ENCODE assay signal across 5 cellular contexts in the genomic region with DNA sequence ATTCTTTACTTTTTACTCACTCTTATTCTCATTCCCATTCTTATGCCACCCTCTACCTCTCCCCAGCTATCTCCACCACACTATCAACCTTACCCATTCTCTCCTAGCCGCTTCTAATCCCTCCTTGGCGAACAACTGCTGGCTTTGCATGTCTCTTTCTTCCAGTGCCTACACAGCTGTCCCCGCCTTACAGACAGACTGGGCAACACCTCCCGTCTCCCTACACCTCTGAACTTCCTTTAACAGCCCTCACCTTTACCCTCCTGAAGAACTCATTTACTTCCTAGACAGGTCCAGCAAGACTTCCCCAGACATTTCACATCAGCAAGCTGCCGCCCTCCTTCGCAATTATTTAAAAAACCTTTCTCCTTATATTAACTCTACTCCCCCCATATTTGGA.
DNase-seq lines count a peak whose midpoint lies in the region; ATAC-seq, FAIRE-seq and TF ChIP-seq lines count a peak whose summit lies in the region.
"Not testable (repeated sequence)": the region's sequence is repeated elsewhere in the genome, so short reads cannot be mapped to it uniquely, and the experiment has no call there.

No MANE protein-coding gene starts in this region.

- not testable (repeated sequence) for FAIRE-seq in small intestine (lab: Jason Lieb, UNC)

- not testable (repeated sequence) for H3K9me3 ChIP-seq in Peyer's patch; colonic mucosa; small intestine (ENCODE audit: control insufficient read depth, low read depth); transverse colon

- H3K27ac ChIP-seq in Peyer's patch (peak overlapping the region in 3 of 4 donors; percentile 35 to 60 (median 36)), colonic mucosa (peak overlapping the region; percentile 9), small intestine (ENCODE audit: low read depth in 1 of 2, low read length in 1 of 2) (peak overlapping the region in 1 of 2 donors; percentile 11), transverse colon (peak overlapping the region in 3 of 4 donors; percentile 2 to 53 (median 52))

- H3K4me1 ChIP-seq in Peyer's patch; colonic mucosa; small intestine (ENCODE audit: control insufficient read depth in 2 of 2, insufficient read depth in 1 of 2, low read depth in 1 of 2, low read length in 1 of 2): not testable (repeated sequence)
- H3K4me1 ChIP-seq in transverse colon = peaks cover 0 to 20% (median 10%) of the 10 kb centered on the region in 4 donors

- not testable (repeated sequence) for TF ChIP-seq EP300 in transverse colon (IDR thresholded peaks at IDR 0.05; ENCODE audit: low read depth)

- intact Hi-C loops in colonic mucosa (cut with DNase I); left colon (cut with DNase I, micrococcal nuclease); transverse colon (cut with DNase I; ENCODE audit: low total_unique reads): not testable (repeated sequence)

- TF ChIP-seq POLR2A in Peyer's patch (IDR thresholded peaks at IDR 0.05) = peak; percentile 31 to 47
- peak; percentile 55 for TF ChIP-seq POLR2A in transverse colon (IDR thresholded peaks at IDR 0.05)

- not testable (repeated sequence) for H3K9ac ChIP-seq in colonic mucosa (ENCODE audit: low read depth in 2 of 2, low read length in 2 of 2)

- 20 to 63% (median 35%) methylated on average over 6 of the region's 6 CpGs for WGBS in small intestine, 3 donors
- 48 to 56% methylated on average over 5 to 6 of the region's 6 CpGs for WGBS in transverse colon (ENCODE audit: low coverage in 1 of 2), 2 donors

- H3K27me3 ChIP-seq in Peyer's patch; colonic mucosa; small intestine (ENCODE audit: control insufficient read depth in 2 of 2, insufficient read depth in 2 of 2, low read length in 2 of 2); transverse colon: not testable (repeated sequence)

- peak; percentile 35 for ATAC-seq in left colon

- H3K4me3 ChIP-seq in Peyer's patch = peak overlapping the region in 1 of 4 donors; percentile 31
- not testable (repeated sequence) for H3K4me3 ChIP-seq in colonic mucosa; small intestine (ENCODE audit: low read depth in 1 of 2, low read length in 2 of 2)
- H3K4me3 ChIP-seq in transverse colon = peak overlapping the region in 1 of 4 donors; percentile 23

- in situ Hi-C loops in transverse colon (cut with MboI; ENCODE audit: low pct_ligation_motif_present in 1 of 4, low pct_unique_long_range_greater_than_20kb in 1 of 4, low sequenced_read_pairs in 3 of 4) = not testable (repeated sequence)

- not testable (repeated sequence) for TF ChIP-seq CTCF in Peyer's patch (IDR thresholded peaks at IDR 0.05); colonic mucosa (IDR thresholded peaks at IDR 0.05); transverse colon (IDR thresholded peaks at IDR 0.05)

- DNase-seq in Peyer's patch = peak in 1 of 3 donors; percentile 67
- DNase-seq in colonic mucosa = peak; percentile 48
- peak; percentile 35 to 55 for DNase-seq in left colon
- DNase-seq in small intestine = peak; percentile 71
- DNase-seq in transverse colon = peak; percentile 44

- not testable (repeated sequence) for H3K36me3 ChIP-seq in Peyer's patch; colonic mucosa; small intestine (ENCODE audit: control insufficient read depth in 2 of 2, insufficient read depth in 2 of 2, low read length in 2 of 2); transverse colon
